22 cellular contexts compared by ENCODE assay signal in genomic region chr1:238143038-238143437, GRCh38.
"Had no signal": no experiment of that assay in that cellular context is flagged by ENCODE, and none has a peak within 500 bp of the region (broad histone marks: within the 10 kb centered on the region; RNA-seq: fewer than 3 reads in every experiment).

No MANE protein-coding gene starts in this region.

- H3K9me3 ChIP-seq: colonic mucosa, esophagus squamous epithelium, lower lobe of right lung, prostate gland, spleen, testis, tibial artery had no signal

- ATAC-seq: left ventricle myocardium superior; lower lobe of right lung; naive thymus-derived CD8-positive, alpha-beta T cell; right cardiac atrium; stimulated activated memory B cell treated with anti-CD40 and anti-IgM and Interleukin-4, amounts not matched to agents 10 μg/mL and 1 μg/mL and 100 μg/mL, for 72 hours; stimulated activated naive CD8-positive, alpha-beta T cell treated with anti-CD3 and anti-CD28 coated beads, Interleukin-15, Interleukin-2, amounts not matched to agents 100 U/mL and 50 U/mL, for 24 hours had no signal

- H3K27me3 ChIP-seq: colonic mucosa, esophagus squamous epithelium, spleen, testis, tibial artery had no signal

- H3K4me3 ChIP-seq: colonic mucosa, esophagus squamous epithelium, lower lobe of right lung, prostate gland, skin epidermis, spleen, testis, tibial artery had no signal

- H3K36me3 ChIP-seq: colonic mucosa, esophagus squamous epithelium, lower lobe of right lung, prostate gland, spleen, tibial artery had no signal

- H3K4me1 ChIP-seq: colonic mucosa, lower lobe of right lung, prostate gland, spleen, testis, tibial artery had no signal

- DNase-seq: colonic mucosa; effector CD8-positive, alpha-beta T cell; endodermal cell; esophagus squamous epithelium; foreskin melanocyte; glutamatergic neuron; left ventricle myocardium superior; lower lobe of right lung; naive thymus-derived CD8-positive, alpha-beta T cell; nephron progenitor cell; nucleus accumbens; right cardiac atrium; spleen; stimulated activated CD4-positive, alpha-beta T cell treated with anti-CD3 and anti-CD28 coated beads, Interleukin-4, amount 100 ng/mL, for 4 hours; stimulated activated naive CD8-positive, alpha-beta T cell treated with anti-CD3 and anti-CD28 coated beads, Interleukin-15, Interleukin-2, amounts not matched to agents 100 U/mL and 50 U/mL, for 24 hours; substantia nigra; testis; tibial artery had no signal

- H3K27ac ChIP-seq: colonic mucosa, esophagus squamous epithelium, lower lobe of right lung, prostate gland, skin epidermis, spleen, testis, tibial artery had no signal

- FAIRE-seq: keratinocyte had no signal
